8 cellular contexts compared by ENCODE assay signal in the genomic region with DNA sequence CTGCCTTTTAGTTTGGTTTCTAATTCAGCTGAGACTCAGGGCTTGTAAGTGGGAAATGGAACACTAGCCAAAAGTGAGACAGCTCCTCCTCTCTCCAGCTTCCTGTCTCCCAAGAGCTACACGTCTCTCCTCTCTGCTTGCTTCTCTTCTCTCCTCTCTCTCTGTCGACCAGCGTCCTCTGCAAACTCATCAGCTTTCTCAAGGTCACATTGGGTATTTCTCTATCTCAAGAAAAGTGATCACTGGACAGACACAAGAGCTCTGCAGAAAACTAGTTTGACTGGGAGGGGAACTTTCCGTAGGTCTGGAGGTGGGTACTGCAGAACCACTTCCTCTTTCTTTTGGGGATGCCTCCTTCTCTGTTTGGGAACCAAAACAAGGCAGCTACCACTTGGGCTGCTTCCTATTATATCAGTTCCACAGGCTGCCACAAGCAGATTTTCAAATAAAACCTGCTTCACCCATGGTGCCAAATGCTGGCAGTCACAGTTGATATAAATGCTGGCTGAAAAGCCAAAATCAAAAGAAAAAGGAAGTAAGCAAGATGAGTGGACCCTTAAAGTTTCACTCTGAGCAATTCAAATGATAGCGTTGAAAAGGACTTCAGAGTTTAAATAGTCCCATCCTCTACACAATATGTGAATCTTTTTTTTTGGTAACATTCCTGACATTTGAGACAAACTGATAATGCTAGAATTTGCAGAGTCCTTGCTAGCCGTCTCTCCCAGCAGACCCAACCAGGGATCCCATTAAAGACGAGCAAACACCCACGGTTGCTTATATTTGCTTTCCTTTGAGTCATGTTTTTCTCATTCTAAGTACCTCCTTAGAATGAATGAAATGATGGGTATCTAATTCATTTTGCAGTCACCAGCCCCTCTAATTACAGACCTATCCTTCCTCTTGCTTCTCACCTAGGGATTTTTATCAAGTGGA. TPM values are rescaled to one million over a fixed set of nuclear protein-coding genes. Genes with fewer than 3 reads are reported as not detected.
DNase-seq lines count a peak whose midpoint lies in the region; ATAC-seq and TF ChIP-seq lines count a peak whose summit lies in the region.

No MANE protein-coding gene starts in this region.

- no peaks in the 10 kb centered on the region for H3K9me2 ChIP-seq in SU-DHL-6 (replicated peaks; ENCODE audit: insufficient read depth, low read length)

- peak overlapping the region in 7 of 11 experiments; percentile 24 to 89 (median 72); a peak in 13 of 22 replicates for H3K27ac ChIP-seq in BLaER1 treated with 17β-estradiol and CSF1 and Interleukin-3, amounts not matched to agents 10 nM and 100 nM
- H3K27ac ChIP-seq in SU-DHL-6 (ENCODE audit: low read depth, low read length): peak overlapping the region; percentile 11
- peak overlapping the region; percentile 53 to 59 for H3K27ac ChIP-seq in thoracic aorta

- intact Hi-C loops in Right ventricle myocardium superior (cut with DNase I): no loop called here

- no peak for DNase-seq in Right ventricle myocardium superior
- no peak for DNase-seq in thoracic aorta (ENCODE audit: low spot score)
- no peak for DNase-seq in HuH-7.5 (ENCODE audit: low spot score)
- no peak for DNase-seq in NCI-H2081 (lab: John Stamatoyannopoulos, UW)

- H3K36me3 ChIP-seq in BLaER1 treated with 17β-estradiol and CSF1 and Interleukin-3, amounts not matched to agents 10 nM and 100 nM: no peaks in the 10 kb centered on the region
- H3K36me3 ChIP-seq in SU-DHL-6 (ENCODE audit: low read length) (no peaks in the 10 kb centered on the region), thoracic aorta (no peaks in the 10 kb centered on the region)

- no peaks in the 10 kb centered on the region for H3F3A ChIP-seq in SU-DHL-6 (ENCODE audit: insufficient read depth)

- peaks cover 7 to 62% (median 33%) of the 10 kb centered on the region in 10 experiments for H3K4me1 ChIP-seq in BLaER1 treated with 17β-estradiol and CSF1 and Interleukin-3, amounts not matched to agents 10 nM and 100 nM
- H3K4me1 ChIP-seq in thoracic aorta (ENCODE audit: control insufficient read depth in 1 of 2, low read depth in 2 of 2): peaks cover 5 to 18% of the 10 kb centered on the region in 2 donors

- peak overlapping the region; percentile 21 to 89 (median 61); a peak in 21 of 22 replicates for H3K4me2 ChIP-seq in BLaER1 treated with 17β-estradiol and CSF1 and Interleukin-3, amounts not matched to agents 10 nM and 100 nM
- H3K4me2 ChIP-seq in SU-DHL-6 (ENCODE audit: low read depth, low read length, poor library complexity, severe bottlenecking): peak overlapping the region; percentile 53

- H3K79me2 ChIP-seq in SU-DHL-6 (ENCODE audit: insufficient read depth, low read length): no peaks in the 10 kb centered on the region

- ATAC-seq in GM18873 (IDR thresholded peaks at IDR 0.05; ENCODE audit: low FRiP score, unreplicated experiment): peak; percentile 93
- peak; percentile 97 for ATAC-seq in HG03066 (IDR thresholded peaks at IDR 0.05; ENCODE audit: low read depth, unreplicated experiment)
- ATAC-seq in Right ventricle myocardium superior (ENCODE audit: poor library complexity): peak; percentile 77
- no peak for ATAC-seq in thoracic aorta (ENCODE audit: insufficient number of reproducible peaks, low FRiP score, low read depth)

- no peaks in the 10 kb centered on the region for H4K20me1 ChIP-seq in BLaER1 treated with 17β-estradiol and CSF1 and Interleukin-3, amounts not matched to agents 10 nM and 100 nM
- H4K20me1 ChIP-seq in SU-DHL-6 (ENCODE audit: low read depth, low read length): no peaks in the 10 kb centered on the region

- H2AFZ ChIP-seq in SU-DHL-6 (ENCODE audit: low read depth, low read length, severe bottlenecking): peak overlapping the region; percentile 93

- H3K9me3 ChIP-seq in BLaER1 treated with 17β-estradiol and CSF1 and Interleukin-3, amounts not matched to agents 10 nM and 100 nM (replicated peaks in 1 of 11): peaks cover 0 to 15% (median 7%) of the 10 kb centered on the region in 11 experiments; a peak in 10 of 22 replicates
- no peaks in the 10 kb centered on the region for H3K9me3 ChIP-seq in SU-DHL-6 (ENCODE audit: insufficient read depth, low read length)
- no peaks in the 10 kb centered on the region for H3K9me3 ChIP-seq in thoracic aorta

- peak overlapping the region in 6 of 11 experiments; percentile 11 to 71 (median 58); a peak in 10 of 22 replicates for H3K9ac ChIP-seq in BLaER1 treated with 17β-estradiol and CSF1 and Interleukin-3, amounts not matched to agents 10 nM and 100 nM
- H3K9ac ChIP-seq in SU-DHL-6 (ENCODE audit: low read length): peak overlapping the region; percentile 24

- H3K4me3 ChIP-seq in BLaER1 treated with 17β-estradiol and CSF1 and Interleukin-3, amounts not matched to agents 10 nM and 100 nM: peak overlapping the region in 3 of 10 experiments; percentile 15 to 38 (median 36); a peak in 5 of 20 replicates
- H3K4me3 ChIP-seq in SU-DHL-6 (ENCODE audit: insufficient read depth, low read length, poor library complexity, severe bottlenecking) (no peak overlapping the region), thoracic aorta (peak overlapping the region; percentile 63)

- H3K27me3 ChIP-seq in BLaER1 treated with 17β-estradiol and CSF1 and Interleukin-3, amounts not matched to agents 10 nM and 100 nM: no peaks in the 10 kb centered on the region
- H3K27me3 ChIP-seq in SU-DHL-6 (ENCODE audit: low read length): no peaks in the 10 kb centered on the region
- no peaks in the 10 kb centered on the region for H3K27me3 ChIP-seq in thoracic aorta (replicated peaks; ENCODE audit: insufficient read depth)

- TF ChIP-seq CTCF in SU-DHL-6 (IDR thresholded peaks at IDR 0.05; ENCODE audit: insufficient read depth, low read length, poor library complexity, severe bottlenecking): no peak
- TF ChIP-seq CTCF in thoracic aorta (IDR thresholded peaks at IDR 0.05): no peak

RNA-seq across cellular contexts. Expression of gene DYNC1LI1, which starts 7.2 kb away (rescaled TPM):
- total RNA-seq in Right ventricle myocardium superior (50.9 TPM), thoracic aorta (10 to 100 TPM; 28.3 to 44.4 TPM)

Comparison
In these comparisons a context has a peak if more than half of its experiments do, and no peak if none do; other contexts are left out.
1. H3K27ac ChIP-seq: peak in every context shown above with its lines; median percentile 72 in BLaER1 treated with 17β-estradiol and CSF1 and Interleukin-3, amounts not matched to agents 10 nM and 100 nM; 56 in thoracic aorta; 11 in SU-DHL-6.